ENCODE assay signal across 10 cellular contexts in the genomic region with DNA sequence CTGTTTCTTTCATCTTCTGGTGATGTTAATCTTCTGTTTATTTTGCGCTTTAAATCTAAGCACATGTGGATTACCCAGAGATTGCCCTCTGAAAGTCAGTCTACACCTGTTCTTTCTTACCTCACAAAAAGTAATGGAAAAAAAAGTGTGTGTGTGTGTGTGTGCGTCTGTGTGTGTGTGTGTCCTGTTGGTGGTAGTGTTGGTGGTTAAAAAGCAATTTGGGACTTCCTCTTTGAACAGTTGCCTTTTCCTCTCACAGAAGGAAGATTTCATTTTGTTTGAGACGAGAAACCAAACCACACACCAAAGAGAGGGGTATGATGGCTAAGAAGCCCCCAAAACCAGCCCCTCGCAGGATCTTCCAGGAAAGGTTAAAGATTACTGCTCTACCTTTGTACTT. TPM values are rescaled to one million over a fixed set of nuclear protein-coding genes. Genes with fewer than 3 reads are reported as not detected.
DNase-seq lines count a peak whose midpoint lies in the region; ATAC-seq and TF ChIP-seq lines count a peak whose summit lies in the region.
"Had no signal": no experiment of that assay in that cellular context is flagged by ENCODE, and none has a peak within 500 bp of the region (broad histone marks: within the 10 kb centered on the region; RNA-seq: fewer than 3 reads in every experiment).

A gene with protein sequence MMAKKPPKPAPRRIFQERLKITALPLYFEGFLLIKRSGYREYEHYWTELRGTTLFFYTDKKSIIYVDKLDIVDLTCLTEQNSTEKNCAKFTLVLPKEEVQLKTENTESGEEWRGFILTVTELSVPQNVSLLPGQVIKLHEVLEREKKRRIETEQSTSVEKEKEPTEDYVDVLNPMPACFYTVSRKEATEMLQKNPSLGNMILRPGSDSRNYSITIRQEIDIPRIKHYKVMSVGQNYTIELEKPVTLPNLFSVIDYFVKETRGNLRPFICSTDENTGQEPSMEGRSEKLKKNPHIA (plus strand): TSS at position 235 of the 400 bp plus-strand sequence. CDS start 83 bp downstream, at position 318.

- H3K27ac ChIP-seq in body of pancreas, result no peak within 1 kb of the TSS

- CTCF ChIA-PET in activated CD4-positive, alpha-beta T cell treated with anti-CD3 and anti-CD28 coated beads for 36 hours (lab: Charles Lee), result no interaction called here

- H3K4me3 Mint-ChIP-seq in activated CD4-positive, alpha-beta T cell treated with anti-CD3 and anti-CD28 coated beads for 36 hours, result peak within 1 kb of the TSS; percentile 81
- H3K4me3 Mint-ChIP-seq in natural killer cell treated with Interleukin-12 subunit alpha and Interleukin-12 subunit beta and Interleukin-15 and Interleukin-18, amount 100 ng/mL, for 72 hours, result peak within 1 kb of the TSS; percentile 79

- H3K27ac Mint-ChIP-seq in activated CD4-positive, alpha-beta T cell treated with anti-CD3 and anti-CD28 coated beads for 36 hours, result peak within 1 kb of the TSS; percentile 95
- peak within 1 kb of the TSS; percentile 63 to 91 for H3K27ac Mint-ChIP-seq in natural killer cell treated with Interleukin-12 subunit alpha and Interleukin-12 subunit beta and Interleukin-15 and Interleukin-18, amount 100 ng/mL, for 72 hours

- H3K36me3 ChIP-seq in body of pancreas (replicated peaks in 1 of 2; ENCODE audit: insufficient read depth in 1 of 2, low read depth in 2 of 2), result no peaks in the 10 kb centered on the region

- peaks cover 2% of the 10 kb centered on the region for H3K36me3 Mint-ChIP-seq in activated CD4-positive, alpha-beta T cell treated with anti-CD3 and anti-CD28 coated beads for 36 hours (ENCODE audit: low read depth)
- H3K36me3 Mint-ChIP-seq in natural killer cell treated with Interleukin-12 subunit alpha and Interleukin-12 subunit beta and Interleukin-15 and Interleukin-18, amount 100 ng/mL, for 72 hours, result no peaks in the 10 kb centered on the region

- peak; percentile 70 for ATAC-seq in activated CD4-positive, alpha-beta T cell treated with anti-CD3 and anti-CD28 coated beads for 36 hours
- ATAC-seq in HG02759 (IDR thresholded peaks at IDR 0.05; ENCODE audit: unreplicated experiment) (peak; percentile 67), body of pancreas (no peak)
- ATAC-seq in natural killer cell treated with Interleukin-12 subunit alpha and Interleukin-12 subunit beta and Interleukin-15 and Interleukin-18, amount 100 ng/mL, for 72 hours, result peak; percentile 43 to 60
- ATAC-seq: Panc1 had no signal

- intact Hi-C loops in activated CD4-positive, alpha-beta T cell treated with anti-CD3 and anti-CD28 coated beads for 36 hours (cut with DNase I, micrococcal nuclease), result no loop called here
- intact Hi-C loops in body of pancreas (cut with DNase I), result loop anchor here (10.0 kb wide), 1 partner anchor 56 kb away; no protein-coding TSS in a partner anchor

- WGBS in body of pancreas, 2 donors, result 60 to 85% methylated on average over 4 of the region's 4 CpGs

- no peak for TF ChIP-seq POLR2A in body of pancreas (IDR thresholded peaks at IDR 0.05)

- POLR2A ChIA-PET in activated CD4-positive, alpha-beta T cell treated with anti-CD3 and anti-CD28 coated beads for 36 hours (lab: Charles Lee), result no interaction called here

- H3K4me3 ChIP-seq in body of pancreas, result no peak within 1 kb of the TSS

- TF ChIP-seq CTCF in body of pancreas (IDR thresholded peaks at IDR 0.05), result no peak

- no peaks in the 10 kb centered on the region for H3K9me3 ChIP-seq in body of pancreas

- peaks cover 2% of the 10 kb centered on the region for H3K9me3 Mint-ChIP-seq in activated CD4-positive, alpha-beta T cell treated with anti-CD3 and anti-CD28 coated beads for 36 hours (ENCODE audit: low read depth)
- H3K9me3 Mint-ChIP-seq in natural killer cell treated with Interleukin-12 subunit alpha and Interleukin-12 subunit beta and Interleukin-15 and Interleukin-18, amount 100 ng/mL, for 72 hours, result no peaks in the 10 kb centered on the region

- peak; percentile 20 for DNase-seq in activated CD4-positive, alpha-beta T cell treated with anti-CD3 and anti-CD28 coated beads for 36 hours
- no peak for DNase-seq in activated CD4-positive, alpha-beta T cell treated with anti-CD3 and anti-CD28 coated beads, Interleukin-2, amount 50 U/mL, for 4 hours
- DNase-seq in OCI-M1 (lab: John Stamatoyannopoulos, UW), result peak; percentile 83
- DNase-seq in natural killer cell treated with Interleukin-12 subunit alpha and Interleukin-12 subunit beta and Interleukin-15 and Interleukin-18, amount 100 ng/mL, for 72 hours (ENCODE audit: low spot score), result no peak
- no peak for DNase-seq in foreskin melanocyte
- no peak for DNase-seq in body of pancreas
- no peak for DNase-seq in DMS153 (lab: John Stamatoyannopoulos, UW)

- H3K4me1 Mint-ChIP-seq in activated CD4-positive, alpha-beta T cell treated with anti-CD3 and anti-CD28 coated beads for 36 hours, result peaks cover 20% of the 10 kb centered on the region
- peaks cover 16 to 28% of the 10 kb centered on the region in 2 donors for H3K4me1 Mint-ChIP-seq in natural killer cell treated with Interleukin-12 subunit alpha and Interleukin-12 subunit beta and Interleukin-15 and Interleukin-18, amount 100 ng/mL, for 72 hours (ENCODE audit: low read depth in 2 of 2)

- no peaks in the 10 kb centered on the region for H3K4me1 ChIP-seq in body of pancreas

- no peaks in the 10 kb centered on the region for H3K27me3 Mint-ChIP-seq in activated CD4-positive, alpha-beta T cell treated with anti-CD3 and anti-CD28 coated beads for 36 hours
- no peaks in the 10 kb centered on the region for H3K27me3 Mint-ChIP-seq in natural killer cell treated with Interleukin-12 subunit alpha and Interleukin-12 subunit beta and Interleukin-15 and Interleukin-18, amount 100 ng/mL, for 72 hours

- no peaks in the 10 kb centered on the region for H3K27me3 ChIP-seq in body of pancreas

RNA-seq across cellular contexts. Expression of the gene that starts here (rescaled TPM):
- total RNA-seq in activated CD4-positive, alpha-beta T cell treated with anti-CD3 and anti-CD28 coated beads for 36 hours, result 10 to 100 TPM in 1 of 2 experiments, 1 to 10 TPM in 1; 10.0 to 11.0 TPM
- 1 to 10 TPM; 7.5 to 9.6 TPM for total RNA-seq in natural killer cell treated with Interleukin-12 subunit alpha and Interleukin-12 subunit beta and Interleukin-15 and Interleukin-18, amount 100 ng/mL, for 72 hours
- not detected for total RNA-seq in body of pancreas
- total RNA-seq: epithelial cell of proximal tubule had no signal

Comparison
In these comparisons a context has a peak if more than half of its experiments do, and no peak if none do; other contexts are left out.
1. RNA of the gene that starts here (total RNA-seq): 10.0 to 11.0 TPM in activated CD4-positive, alpha-beta T cell treated with anti-CD3 and anti-CD28 coated beads for 36 hours and 7.5 to 9.6 TPM in natural killer cell treated with Interleukin-12 subunit alpha and Interleukin-12 subunit beta and Interleukin-15 and Interleukin-18, amount 100 ng/mL, for 72 hours; not detected in body of pancreas; every median in the first group is over 4 times any median in the second.
2. DNase-seq: peak in activated CD4-positive, alpha-beta T cell treated with anti-CD3 and anti-CD28 coated beads for 36 hours (single experiment) and OCI-M1 (single experiment); none in activated CD4-positive, alpha-beta T cell treated with anti-CD3 and anti-CD28 coated beads, Interleukin-2, amount 50 U/mL, for 4 hours (0 of 2), natural killer cell treated with Interleukin-12 subunit alpha and Interleukin-12 subunit beta and Interleukin-15 and Interleukin-18, amount 100 ng/mL, for 72 hours (single experiment), foreskin melanocyte (single experiment), body of pancreas (0 of 4) and DMS153 (single experiment).